In the genomic region with DNA sequence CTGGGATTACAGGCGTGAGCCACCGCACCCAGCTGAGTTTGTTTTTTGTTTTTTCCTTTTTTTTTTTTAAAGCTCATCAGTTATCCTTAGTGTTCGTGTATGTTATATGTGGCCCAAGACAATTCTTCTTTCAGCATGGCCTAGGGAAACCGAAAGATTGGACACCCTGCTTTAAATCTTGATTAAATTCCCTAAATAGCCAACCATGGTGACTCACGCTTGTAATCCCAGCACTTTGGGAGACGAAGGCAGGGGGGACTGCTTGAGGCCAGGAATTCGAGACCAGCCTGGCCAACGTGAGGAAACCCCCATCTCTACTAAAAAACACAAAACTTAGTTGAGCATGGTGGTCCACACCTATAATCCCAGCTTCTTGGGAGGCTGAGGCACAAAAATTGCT, we compare ENCODE assay signal across 27 cellular contexts.
"Had no signal": no experiment of that assay in that cellular context is flagged by ENCODE, and none has a peak within 500 bp of the region (broad histone marks: within the 10 kb centered on the region; RNA-seq: fewer than 3 reads in every experiment).

No MANE protein-coding gene starts in this region.

- H3K27ac Mint-ChIP-seq: naive thymus-derived CD8-positive, alpha-beta T cell; nephron progenitor cell; stimulated activated naive B cell treated with anti-CD40 and anti-IgM and Interleukin-4, amounts not matched to agents 10 μg/mL and 1 μg/mL and 100 μg/mL, for 72 hours; stimulated activated naive CD8-positive, alpha-beta T cell treated with anti-CD3 and anti-CD28 coated beads, Interleukin-15, Interleukin-2, amounts not matched to agents 100 ng/mL and 50 ng/mL, for 24 hours had no signal

- H3K4me3 ChIP-seq: colonic mucosa, esophagus squamous epithelium, heart right ventricle, left lung, ovary, psoas muscle, skin epidermis, suprapubic skin, transverse colon, vagina had no signal

- DNase-seq: colonic mucosa; dermis blood vessel endothelial cell; effector memory CD4-positive, alpha-beta T cell; erythroblast; esophagus squamous epithelium; foreskin melanocyte; glutamatergic neuron; heart right ventricle; hippocampal formation; left cardiac atrium; left lung; mammary epithelial cell; naive thymus-derived CD8-positive, alpha-beta T cell; nephron progenitor cell; nucleus accumbens; ovary; posterior cingulate gyrus; psoas muscle; right cardiac atrium; stimulated activated CD4-positive, alpha-beta T cell treated with anti-CD3 and anti-CD28 coated beads, Interleukin-15, amount 100 ng/mL, for 24 hours; stimulated activated CD4-positive, alpha-beta T cell treated with anti-CD3 and anti-CD28 coated beads, Interleukin-2, amount 100 ng/mL, for 48 hours; stimulated activated naive B cell treated with anti-CD40 and anti-IgM and Interleukin-4, amounts not matched to agents 10 μg/mL and 1 μg/mL and 100 μg/mL, for 72 hours; transverse colon had no signal

- H3K4me1 ChIP-seq: colonic mucosa had no signal

- H3K27me3 ChIP-seq: colonic mucosa, esophagus squamous epithelium, heart right ventricle, left lung, ovary, suprapubic skin, transverse colon, vagina had no signal

- H3K4me3 Mint-ChIP-seq: naive thymus-derived CD8-positive, alpha-beta T cell; nephron progenitor cell; stimulated activated naive B cell treated with anti-CD40 and anti-IgM and Interleukin-4, amounts not matched to agents 10 μg/mL and 1 μg/mL and 100 μg/mL, for 72 hours; stimulated activated naive CD8-positive, alpha-beta T cell treated with anti-CD3 and anti-CD28 coated beads, Interleukin-15, Interleukin-2, amounts not matched to agents 100 ng/mL and 50 ng/mL, for 24 hours had no signal

- H3K36me3 Mint-ChIP-seq: naive thymus-derived CD8-positive, alpha-beta T cell had no signal

- H3K27me3 Mint-ChIP-seq: naive thymus-derived CD8-positive, alpha-beta T cell; stimulated activated naive B cell treated with anti-CD40 and anti-IgM and Interleukin-4, amounts not matched to agents 10 μg/mL and 1 μg/mL and 100 μg/mL, for 72 hours; stimulated activated naive CD8-positive, alpha-beta T cell treated with anti-CD3 and anti-CD28 coated beads, Interleukin-15, Interleukin-2, amounts not matched to agents 100 ng/mL and 50 ng/mL, for 24 hours had no signal

- H3K9me3 ChIP-seq: colonic mucosa, esophagus squamous epithelium, heart right ventricle, left lung, ovary, psoas muscle, suprapubic skin, transverse colon, vagina had no signal

- H3K36me3 ChIP-seq: colonic mucosa, esophagus squamous epithelium, heart right ventricle, left lung, ovary, suprapubic skin, transverse colon, vagina had no signal

- H3K9me3 Mint-ChIP-seq: naive thymus-derived CD8-positive, alpha-beta T cell; nephron progenitor cell; stimulated activated naive B cell treated with anti-CD40 and anti-IgM and Interleukin-4, amounts not matched to agents 10 μg/mL and 1 μg/mL and 100 μg/mL, for 72 hours; stimulated activated naive CD8-positive, alpha-beta T cell treated with anti-CD3 and anti-CD28 coated beads, Interleukin-15, Interleukin-2, amounts not matched to agents 100 ng/mL and 50 ng/mL, for 24 hours had no signal

- H3K27ac ChIP-seq: colonic mucosa, esophagus squamous epithelium, heart right ventricle, left lung, ovary, psoas muscle, skin epidermis, suprapubic skin, transverse colon, vagina had no signal
